1 cellular context compared by ENCODE assay signal in genomic region chr15:84894743-84895425, GRCh38.
TF ChIP-seq lines count a peak whose summit lies in the region.

No MANE protein-coding gene starts in this region.

TF ChIP-seq in K562, 482 proteins besides CTCF, POLR2A, EP300 and RAD21 (continued from another document):
- no peak for TF ChIP-seq REST (CRISPR knock-in tag; IDR thresholded peaks at IDR 0.05; ENCODE audit: low read depth)
- TF ChIP-seq EWSR1 (IDR thresholded peaks at IDR 0.05; ENCODE audit: borderline replicate concordance, low read depth, partially characterized antibody) = no peak
- TF ChIP-seq PYGO2 (tag; IDR thresholded peaks at IDR 0.05) = no peak
